19 cellular contexts compared by ENCODE assay signal in genomic region chr18:41645600-41646360, GRCh38.
A peak's percentile ranks its signal among the peaks of the same experiment; 100 is the strongest.
DNase-seq lines count a peak whose midpoint lies in the region; ATAC-seq and TF ChIP-seq lines count a peak whose summit lies in the region.
"Had no signal": no experiment of that assay in that cellular context is flagged by ENCODE, and none has a peak within 500 bp of the region (broad histone marks: within the 10 kb centered on the region; RNA-seq: fewer than 3 reads in every experiment).

No MANE protein-coding gene starts in this region.

- no peak overlapping the region for H2AFZ ChIP-seq in smooth muscle cell (ENCODE audit: low read depth)

- no peaks in the 10 kb centered on the region for H3F3A ChIP-seq in smooth muscle cell (ENCODE audit: low read depth)

- no peak overlapping the region for H3K9ac ChIP-seq in smooth muscle cell (ENCODE audit: low read depth)

- H3K27ac ChIP-seq in smooth muscle cell (ENCODE audit: low read depth): no peak overlapping the region
- H3K27ac ChIP-seq: stomach, uterus had no signal

- H3K4me2 ChIP-seq in smooth muscle cell: no peak overlapping the region

- no peaks in the 10 kb centered on the region for H4K20me1 ChIP-seq in smooth muscle cell (ENCODE audit: low read depth)

- ATAC-seq in GM21390 (IDR thresholded peaks at IDR 0.05; ENCODE audit: unreplicated experiment): no peak
- ATAC-seq: activated T-helper 17 cell treated with anti-CD3 and anti-CD28 coated beads, Interleukin-2, amount 50 U/mL, for 72 hours; CD8-positive, alpha-beta T cell; effector memory CD8-positive, alpha-beta T cell had no signal

- no peaks in the 10 kb centered on the region for H3K4me1 ChIP-seq in smooth muscle cell (ENCODE audit: low read depth)
- H3K4me1 ChIP-seq: stomach, uterus had no signal

- no peak for TF ChIP-seq CTCF in smooth muscle cell (IDR thresholded peaks at IDR 0.05; ENCODE audit: borderline replicate concordance, insufficient read depth, poor library complexity, severe bottlenecking)

- peaks cover 9% of the 10 kb centered on the region for H3K27me3 ChIP-seq in smooth muscle cell (ENCODE audit: low read depth)
- H3K27me3 ChIP-seq: stomach, uterus had no signal

- H3K36me3 ChIP-seq in smooth muscle cell (ENCODE audit: low read depth): no peaks in the 10 kb centered on the region
- H3K36me3 ChIP-seq: stomach, uterus had no signal

- no peaks in the 10 kb centered on the region for H3K9me3 ChIP-seq in smooth muscle cell (replicated peaks; ENCODE audit: low read depth)
- H3K9me3 ChIP-seq: stomach, uterus had no signal

- DNase-seq in NOMO-1 treated with DMSO at 0.1 percent for 48 hours (lab: John Stamatoyannopoulos, UW; ENCODE audit: unreplicated experiment): peak; percentile 18
- DNase-seq in NOMO-1 treated with dmso at 0.1 percent for 144 hours (lab: John Stamatoyannopoulos, UW; ENCODE audit: unreplicated experiment): no peak
- peak; percentile 41 for DNase-seq in NCI-H1105 treated with DMSO at 0.1 percent for 48 hours (lab: John Stamatoyannopoulos, UW)
- DNase-seq in SHP77 (lab: John Stamatoyannopoulos, UW): peak; percentile 41 to 57
- DNase-seq in mucosa of gallbladder (ENCODE audit: low spot score): peak; percentile 20
- no peak for DNase-seq in smooth muscle cell (lab: John Stamatoyannopoulos, UW; ENCODE audit: unreplicated experiment)
- DNase-seq in activated naive CD4-positive, alpha-beta T cell treated with Interleukin-2 at 50 U/mL for 16 hours: no peak
- DNase-seq: ACHN; activated CD4-positive, CD25-positive, alpha-beta regulatory T cell; caudate nucleus; CD8-positive, alpha-beta T cell; effector memory CD8-positive, alpha-beta T cell; H7; stimulated activated CD4-positive, alpha-beta T cell treated with anti-CD3 and anti-CD28 coated beads, Interleukin-15, amount 100 ng/mL, for 24 hours; stomach; T-helper 1 cell; uterus had no signal

- H3K4me3 ChIP-seq in smooth muscle cell: no peak overlapping the region
- H3K4me3 ChIP-seq: stomach, uterus had no signal

- H3K79me2 ChIP-seq in smooth muscle cell (ENCODE audit: low read depth): no peaks in the 10 kb centered on the region

- WGBS in smooth muscle cell (ENCODE audit: low lambda C conversion rate): 36% methylated on average over 1 of the region's 1 CpG

Comparison
In these comparisons a context has a peak if more than half of its experiments do, and no peak if none do; other contexts are left out.
1. DNase-seq: peak in NOMO-1 treated with DMSO at 0.1 percent for 48 hours (single experiment), NCI-H1105 treated with DMSO at 0.1 percent for 48 hours (single experiment), SHP77 (2 of 2) and mucosa of gallbladder (single experiment); none in NOMO-1 treated with dmso at 0.1 percent for 144 hours (single experiment), smooth muscle cell (single experiment) and activated naive CD4-positive, alpha-beta T cell treated with Interleukin-2 at 50 U/mL for 16 hours (single experiment).